ENCODE assay signal across 17 cellular contexts in the genomic region with DNA sequence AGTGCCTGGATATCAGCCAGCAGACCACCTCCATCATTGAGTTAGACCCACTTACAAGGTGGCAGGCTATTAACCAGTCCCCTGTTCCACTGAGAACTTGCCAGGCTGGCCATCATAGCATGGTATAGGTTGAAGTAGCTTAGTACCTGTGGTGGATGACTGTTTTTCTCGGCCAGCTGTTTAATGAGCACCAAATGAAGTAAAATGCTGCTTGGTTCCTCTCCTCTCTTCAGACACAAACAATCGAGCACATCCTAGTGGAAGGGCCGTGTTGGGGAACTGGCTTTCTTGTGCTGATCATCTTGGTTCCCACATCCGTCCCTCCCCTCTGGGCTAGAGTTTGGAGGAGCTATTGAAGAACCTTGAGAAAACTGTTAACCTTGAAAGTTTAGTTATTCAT.
A peak's percentile ranks its signal among the peaks of the same experiment; 100 is the strongest.
DNase-seq lines count a peak whose midpoint lies in the region; ATAC-seq and TF ChIP-seq lines count a peak whose summit lies in the region.
"Had no signal": no experiment of that assay in that cellular context is flagged by ENCODE, and none has a peak within 500 bp of the region (broad histone marks: within the 10 kb centered on the region; RNA-seq: fewer than 3 reads in every experiment).

No MANE protein-coding gene starts in this region.

- CTCF ChIA-PET in activated naive CD4-positive, alpha-beta T cell treated with anti-CD3 and anti-CD28 coated beads for 36 hours (lab: Charles Lee): interaction anchor here (0.7 to 1.3 kb wide), 2 partner anchors 14 to 56 kb away, joined by 3 read pairs; no protein-coding TSS in a partner anchor

- H2BK20ac ChIP-seq in H9 (ENCODE audit: low read depth, low read length, poor library complexity, severe bottlenecking): no peak overlapping the region

- H3K9ac ChIP-seq in SU-DHL-6 (ENCODE audit: low read length) (no peak overlapping the region), H9 (ENCODE audit: extremely low read depth, insufficient read length, low read length) (no peak overlapping the region)

- H3K9me2 ChIP-seq in DOHH2 (replicated peaks; ENCODE audit: control insufficient read depth, low read length): no peaks in the 10 kb centered on the region
- H3K9me2 ChIP-seq in SU-DHL-6 (replicated peaks; ENCODE audit: insufficient read depth, low read length): no peaks in the 10 kb centered on the region

- no CpG with 5 or more reads among the region's 4 CpGs for WGBS in H9 (ENCODE audit: extremely low coverage, insufficient read length, low lambda C conversion rate)
- 91 to 97% (median 94%) methylated on average over 4 of the region's 4 CpGs for WGBS in psoas muscle, 3 donors

- no peak overlapping the region for H2AK5ac ChIP-seq in H9 (ENCODE audit: insufficient read length, low read length)

- no peaks in the 10 kb centered on the region for H3K9me3 ChIP-seq in DOHH2 (ENCODE audit: control insufficient read depth, insufficient read depth, low read length)
- peaks cover 5% of the 10 kb centered on the region; the same call in 1 of the 2 replicates for H3K9me3 ChIP-seq in SU-DHL-6 (ENCODE audit: insufficient read depth, low read length)
- peaks cover 10% of the 10 kb centered on the region for H3K9me3 ChIP-seq in H9 (ENCODE audit: control insufficient read depth, low read depth, low read length)
- H3K9me3 ChIP-seq in psoas muscle: no peaks in the 10 kb centered on the region

- H2BK5ac ChIP-seq in H9 (ENCODE audit: insufficient read length, low read length): no peak overlapping the region

- H3K4me1 ChIP-seq in DOHH2 (ENCODE audit: control insufficient read depth, low read length) (peaks cover 60% of the 10 kb centered on the region), H9 (ENCODE audit: insufficient read depth, low read length) (no peaks in the 10 kb centered on the region), psoas muscle (peaks cover 16% of the 10 kb centered on the region)

- H3K36me3 ChIP-seq in DOHH2 (ENCODE audit: control insufficient read depth, low read length) (peaks cover 3% of the 10 kb centered on the region; the same call in 1 of the 2 replicates), SU-DHL-6 (ENCODE audit: low read length) (no peaks in the 10 kb centered on the region), psoas muscle (ENCODE audit: insufficient read depth in 1 of 2, low read depth in 1 of 2) (no peaks in the 10 kb centered on the region)
- H3K36me3 ChIP-seq: heart right ventricle had no signal

- no peaks in the 10 kb centered on the region for H3K27me3 Mint-ChIP-seq in H9 (ENCODE audit: low read depth)
- H3K27me3 Mint-ChIP-seq in activated naive CD4-positive, alpha-beta T cell treated with anti-CD3 and anti-CD28 coated beads for 36 hours (ENCODE audit: low read depth): no peaks in the 10 kb centered on the region
- H3K27me3 Mint-ChIP-seq: dendritic cell treated with granulocyte-macrophage colony-stimulating factor and Interleukin-4, amounts not matched to agents 40 ng/mL and 50 ng/mL, for 4 days; progenitor cell of endocrine pancreas had no signal

- no peaks in the 10 kb centered on the region for H3K27me3 ChIP-seq in DOHH2 (ENCODE audit: control insufficient read depth, low read length)
- H3K27me3 ChIP-seq in SU-DHL-6 (ENCODE audit: low read length): no peaks in the 10 kb centered on the region
- H3K27me3 ChIP-seq in H9 (ENCODE audit: insufficient read depth, low read length): no peaks in the 10 kb centered on the region
- no peaks in the 10 kb centered on the region for H3K27me3 ChIP-seq in psoas muscle (ENCODE audit: insufficient read depth in 3 of 3, low read length in 2 of 3)
- H3K27me3 ChIP-seq: heart right ventricle had no signal

- ATAC-seq in GM19452 (IDR thresholded peaks at IDR 0.05; ENCODE audit: unreplicated experiment): peak; percentile 21
- ATAC-seq in HG02943 (IDR thresholded peaks at IDR 0.05; ENCODE audit: low read depth, unreplicated experiment): peak; percentile 20
- ATAC-seq in left cardiac atrium: no peak
- ATAC-seq in psoas muscle: no peak
- ATAC-seq: heart right ventricle had no signal

- H2BK15ac ChIP-seq in H9 (ENCODE audit: low read depth, low read length): no peak overlapping the region

- H3K56ac ChIP-seq in H9 (ENCODE audit: insufficient read length, low read depth, low read length): no peak overlapping the region

- peak overlapping the region; percentile 48 for H3K4me3 ChIP-seq in DOHH2 (ENCODE audit: low read length)
- H3K4me3 ChIP-seq in SU-DHL-6 (ENCODE audit: insufficient read depth, low read length, poor library complexity, severe bottlenecking): no peak overlapping the region
- no peak overlapping the region for H3K4me3 ChIP-seq in psoas muscle
- H3K4me3 ChIP-seq: heart right ventricle had no signal

- no peaks in the 10 kb centered on the region; the same call in 1 of the 2 replicates for H3K79me2 ChIP-seq in DOHH2 (ENCODE audit: control insufficient read depth, low read length)
- no peaks in the 10 kb centered on the region for H3K79me2 ChIP-seq in SU-DHL-6 (ENCODE audit: insufficient read depth, low read length)
- H3K79me2 ChIP-seq in H9 (ENCODE audit: insufficient read depth, low read length): no peaks in the 10 kb centered on the region

- no peak overlapping the region for H3K23ac ChIP-seq in H9 (ENCODE audit: insufficient read length, low read depth, low read length)

- TF ChIP-seq CTCF in DOHH2 (IDR thresholded peaks at IDR 0.05; ENCODE audit: low read depth, low read length, poor library complexity, severe bottlenecking) (no peak), SU-DHL-6 (IDR thresholded peaks at IDR 0.05; ENCODE audit: insufficient read depth, low read length, poor library complexity, severe bottlenecking) (no peak), H9 (conservative IDR thresholded peaks at IDR 0.05) (no peak), psoas muscle (IDR thresholded peaks at IDR 0.05) (no peak)

- H3K4me1 Mint-ChIP-seq in H9: peaks cover 11 to 12% of the 10 kb centered on the region in 2 experiments
- H3K4me1 Mint-ChIP-seq in activated naive CD4-positive, alpha-beta T cell treated with anti-CD3 and anti-CD28 coated beads for 36 hours (ENCODE audit: low read depth): peaks cover 13% of the 10 kb centered on the region

- DNase-seq in H9 (no peak), left cardiac atrium (no peak), psoas muscle (no peak)
- no peak for DNase-seq in activated naive CD4-positive, alpha-beta T cell treated with anti-CD3 and anti-CD28 coated beads for 36 hours
- DNase-seq: ACHN; activated CD4-positive, alpha-beta T cell treated with anti-CD3 and anti-CD28 coated beads, Interleukin-2, amount 50 U/mL, for 1 hour; heart right ventricle; kidney glomerular epithelial cell; NCI-H1930; SHP77 treated with DMSO at 0.1 percent for 48 hours had no signal

- no peak overlapping the region for H3K4ac ChIP-seq in H9 (ENCODE audit: low read depth, low read length)

- H3K9me3 Mint-ChIP-seq in H9: peaks cover 19 to 25% of the 10 kb centered on the region in 2 experiments
- H3K9me3 Mint-ChIP-seq in activated naive CD4-positive, alpha-beta T cell treated with anti-CD3 and anti-CD28 coated beads for 36 hours: peaks cover 10% of the 10 kb centered on the region

- no peak overlapping the region for H3K27ac Mint-ChIP-seq in H9
- H3K27ac Mint-ChIP-seq in activated naive CD4-positive, alpha-beta T cell treated with anti-CD3 and anti-CD28 coated beads for 36 hours: no peak overlapping the region
- H3K27ac Mint-ChIP-seq: dendritic cell treated with granulocyte-macrophage colony-stimulating factor and Interleukin-4, amounts not matched to agents 40 ng/mL and 50 ng/mL, for 4 days had no signal

- H2AFZ ChIP-seq in SU-DHL-6 (ENCODE audit: low read depth, low read length, severe bottlenecking) (no peak overlapping the region), H9 (ENCODE audit: low read length) (no peak overlapping the region)

- no peak overlapping the region for H3T11ph ChIP-seq in H9 (ENCODE audit: low read length)

- peaks cover 21 to 25% (median 21%) of the 10 kb centered on the region in 3 experiments for H3K36me3 Mint-ChIP-seq in H9 (ENCODE audit: insufficient read depth in 1 of 3, low read depth in 3 of 3)
- H3K36me3 Mint-ChIP-seq in activated naive CD4-positive, alpha-beta T cell treated with anti-CD3 and anti-CD28 coated beads for 36 hours (ENCODE audit: low read depth): peaks cover 8% of the 10 kb centered on the region

- no peak overlapping the region for H4K5ac ChIP-seq in H9 (ENCODE audit: insufficient read length, low read depth, low read length)

- H3K79me1 ChIP-seq in H9 (ENCODE audit: insufficient read depth, low read depth, low read length, poor library complexity, severe bottlenecking): no peaks in the 10 kb centered on the region

- H4K91ac ChIP-seq in H9 (ENCODE audit: insufficient read length, low read depth, low read length): no peak overlapping the region

- H3K23me2 ChIP-seq in H9 (ENCODE audit: insufficient read length, low read depth, low read length, poor library complexity, severe bottlenecking): no peaks in the 10 kb centered on the region

- H3K4me2 ChIP-seq in DOHH2 (ENCODE audit: low read length) (peak overlapping the region; percentile 69), SU-DHL-6 (ENCODE audit: low read depth, low read length, poor library complexity, severe bottlenecking) (peak overlapping the region; percentile 8), H9 (ENCODE audit: insufficient read depth, insufficient read length, low read length) (no peak overlapping the region)

- peak overlapping the region; percentile 63 for H3K27ac ChIP-seq in DOHH2 (ENCODE audit: low read depth, low read length)
- no peak overlapping the region for H3K27ac ChIP-seq in SU-DHL-6 (ENCODE audit: low read depth, low read length)
- no peak overlapping the region for H3K27ac ChIP-seq in H9 (ENCODE audit: insufficient read length, low read depth, low read length)
- H3K27ac ChIP-seq in psoas muscle: no peak overlapping the region
- H3K27ac ChIP-seq: heart right ventricle, HL-60 had no signal

- H3F3A ChIP-seq in DOHH2 (ENCODE audit: control insufficient read depth, insufficient read depth) (peaks cover 6% of the 10 kb centered on the region; the same call in 1 of the 2 replicates), SU-DHL-6 (ENCODE audit: insufficient read depth) (no peaks in the 10 kb centered on the region)

- no peaks in the 10 kb centered on the region for H4K20me1 ChIP-seq in DOHH2 (ENCODE audit: control insufficient read depth, insufficient read depth, low read depth, low read length)
- H4K20me1 ChIP-seq in SU-DHL-6 (ENCODE audit: low read depth, low read length): no peaks in the 10 kb centered on the region
- H4K20me1 ChIP-seq in H9 (ENCODE audit: control insufficient read depth, insufficient read depth, insufficient read length): no peaks in the 10 kb centered on the region

- H2BK12ac ChIP-seq in H9 (ENCODE audit: insufficient read length, low read depth, low read length): no peak overlapping the region

- no peak overlapping the region for H3K4me3 Mint-ChIP-seq in H9
- H3K4me3 Mint-ChIP-seq in activated naive CD4-positive, alpha-beta T cell treated with anti-CD3 and anti-CD28 coated beads for 36 hours: no peak overlapping the region
- H3K4me3 Mint-ChIP-seq: dendritic cell treated with granulocyte-macrophage colony-stimulating factor and Interleukin-4, amounts not matched to agents 40 ng/mL and 50 ng/mL, for 4 days had no signal

- H4K8ac ChIP-seq in H9 (replicated peaks; ENCODE audit: insufficient read length, low read depth, low read length): no peak overlapping the region

- H3K18ac ChIP-seq in H9 (ENCODE audit: insufficient read length, low read depth, low read length): no peak overlapping the region

- intact Hi-C loops in left cardiac atrium (cut with DNase I) (no loop called here), psoas muscle (cut with DNase I) (no loop called here)
- intact Hi-C loops in activated naive CD4-positive, alpha-beta T cell treated with anti-CD3 and anti-CD28 coated beads for 36 hours (cut with micrococcal nuclease): no loop called here

- H2BK120ac ChIP-seq in H9 (ENCODE audit: low read depth, low read length, poor library complexity, severe bottlenecking): no peak overlapping the region

- no peak overlapping the region for H3K14ac ChIP-seq in H9 (ENCODE audit: insufficient read depth, low read length)

Comparison
In these comparisons a context has a peak if more than half of its experiments do, and no peak if none do; other contexts are left out.
1. ATAC-seq: peak in GM19452 (single experiment) and HG02943 (single experiment); none in left cardiac atrium (0 of 2) and psoas muscle (0 of 4).